ENCODE assay signal across 19 cellular contexts in the genomic region with DNA sequence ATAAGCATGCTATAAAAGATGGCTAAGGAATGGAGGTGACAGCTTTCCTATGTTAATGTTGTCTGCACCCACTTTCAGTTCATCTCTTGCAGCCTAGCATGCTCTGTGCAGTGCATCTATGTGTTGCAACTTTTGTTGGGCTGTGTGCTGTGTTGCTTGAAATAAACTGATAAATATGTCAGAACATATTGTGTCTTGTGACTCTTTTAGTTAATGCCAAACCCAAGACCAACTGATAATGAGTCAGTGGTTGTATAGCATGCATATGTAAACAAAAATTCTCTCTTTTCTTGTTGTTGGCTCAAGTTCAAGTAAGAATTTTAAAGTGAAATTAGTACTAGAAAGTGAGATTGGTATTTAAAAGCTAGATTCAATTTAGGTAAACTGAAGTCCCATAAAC. TPM values are rescaled to one million over a fixed set of nuclear protein-coding genes. Genes with fewer than 3 reads are reported as not detected.
A peak's percentile ranks its signal among the peaks of the same experiment; 100 is the strongest.
DNase-seq lines count a peak whose midpoint lies in the region; ATAC-seq and TF ChIP-seq lines count a peak whose summit lies in the region.
"Had no signal": no experiment of that assay in that cellular context is flagged by ENCODE, and none has a peak within 500 bp of the region (broad histone marks: within the 10 kb centered on the region; RNA-seq: fewer than 3 reads in every experiment).

No MANE protein-coding gene starts in this region.

- DNase-seq in IMR-90 (peak; percentile 25), choroid plexus epithelial cell (ENCODE audit: low read depth) (peak; percentile 52), fibroblast of villous mesenchyme (ENCODE audit: low read depth) (peak; percentile 45), neuronal stem cell (ENCODE audit: low spot score) (no peak), psoas muscle (no peak), left lung (no peak), endodermal cell (no peak)
- DNase-seq: 8988T; CD4-positive, alpha-beta memory T cell; DMS79 treated with DMSO at 0.1 percent for 48 hours; GF-D8; GOT3; H7; HFFc6 had no signal

- H3K4ac ChIP-seq in IMR-90 (ENCODE audit: low read depth, low read length) = no peak overlapping the region
- no peak overlapping the region for H3K4ac ChIP-seq in neuronal stem cell (ENCODE audit: low read length)

- intact Hi-C loops in IMR-90 (cut with micrococcal nuclease) (no loop called here), psoas muscle (cut with DNase I) (no loop called here), left lung (cut with DNase I) (no loop called here)

- H3K27me3 ChIP-seq in IMR-90 (ENCODE audit: control insufficient read depth, insufficient read depth, low read length) (no peaks in the 10 kb centered on the region; the same call in 1 of the 2 replicates), neuronal stem cell (ENCODE audit: control insufficient read depth in 3 of 3, insufficient read depth in 3 of 3, low read depth in 1 of 3, low read length in 3 of 3) (no peaks in the 10 kb centered on the region), psoas muscle (ENCODE audit: insufficient read depth in 3 of 3, low read length in 2 of 3) (no peaks in the 10 kb centered on the region), left lung (no peaks in the 10 kb centered on the region), endodermal cell (ENCODE audit: control insufficient read depth, insufficient read depth, low read length, poor library complexity, severe bottlenecking) (peaks cover 56% of the 10 kb centered on the region)
- H3K27me3 ChIP-seq: BLaER1 had no signal

- H2AK5ac ChIP-seq in IMR-90 (ENCODE audit: low read depth, low read length) (no peak overlapping the region), neuronal stem cell (ENCODE audit: low read depth, low read length) (no peak overlapping the region)

- H2BK15ac ChIP-seq in IMR-90 (ENCODE audit: low read depth, low read length) (no peak overlapping the region), neuronal stem cell (ENCODE audit: low read length) (no peak overlapping the region)

- H4K8ac ChIP-seq in IMR-90 (ENCODE audit: low read depth in 2 of 2, low read length in 2 of 2) (no peak overlapping the region), neuronal stem cell (ENCODE audit: low read depth, low read length) (peak overlapping the region; percentile 17)

- no peak overlapping the region for H3K27ac Mint-ChIP-seq in endodermal cell
- H3K27ac Mint-ChIP-seq: CD14-positive monocyte; CD4-positive, alpha-beta memory T cell; HFFc6 had no signal

- H2AFZ ChIP-seq in IMR-90 (replicated peaks; ENCODE audit: low read length, poor library complexity) = no peak overlapping the region
- H2AFZ ChIP-seq in neuronal stem cell (ENCODE audit: low read length) = no peak overlapping the region

- no peak for TF ChIP-seq RAD21 in IMR-90 (IDR thresholded peaks at IDR 0.05; ENCODE audit: low read length)

- no peak overlapping the region for H3K14ac ChIP-seq in IMR-90 (replicated peaks; ENCODE audit: low read depth, low read length)
- H3K14ac ChIP-seq in neuronal stem cell (ENCODE audit: low read length) = no peak overlapping the region

- dilution Hi-C loops in IMR-90 (cut with HindIII; ENCODE audit: low sequenced_read_pairs, unreplicated experiment) = no loop called here

- H2BK5ac ChIP-seq in IMR-90 (ENCODE audit: low read depth, low read length, poor library complexity, severe bottlenecking) = no peak overlapping the region
- H2BK5ac ChIP-seq in neuronal stem cell (ENCODE audit: low read length) = no peak overlapping the region

- peaks cover 3% of the 10 kb centered on the region for H3K4me1 Mint-ChIP-seq in endodermal cell
- H3K4me1 Mint-ChIP-seq: CD14-positive monocyte; CD4-positive, alpha-beta memory T cell had no signal

- H2BK120ac ChIP-seq in IMR-90 (ENCODE audit: low read depth, low read length) (no peak overlapping the region), neuronal stem cell (ENCODE audit: low read depth, low read length) (no peak overlapping the region)

- H3K27me3 Mint-ChIP-seq in endodermal cell (ENCODE audit: insufficient read depth) = peaks cover 34% of the 10 kb centered on the region

- H3K79me1 ChIP-seq in IMR-90 (ENCODE audit: low read depth in 1 of 2, low read length in 2 of 2) (no peaks in the 10 kb centered on the region), neuronal stem cell (ENCODE audit: low read depth, low read length) (no peaks in the 10 kb centered on the region)

- ATAC-seq in IMR-90 (ENCODE audit: low read depth) (peak; percentile 24), psoas muscle (no peak), left lung (no peak)
- ATAC-seq: HCT116 had no signal

- H3K56ac ChIP-seq in IMR-90 (ENCODE audit: extremely low read depth, insufficient read depth, low read length) = no peak overlapping the region

- TF ChIP-seq CTCF in IMR-90 (conservative IDR thresholded peaks at IDR 0.05; ENCODE audit: low read depth, low read length) = no peak
- no peak for TF ChIP-seq CTCF in choroid plexus epithelial cell (conservative IDR thresholded peaks at IDR 0.05; ENCODE audit: low read depth, low read length)
- TF ChIP-seq CTCF in fibroblast of villous mesenchyme (IDR thresholded peaks at IDR 0.05; ENCODE audit: insufficient read depth, low read depth, low read length) = no peak
- no peak for TF ChIP-seq CTCF in psoas muscle (IDR thresholded peaks at IDR 0.05)
- TF ChIP-seq CTCF in left lung (IDR thresholded peaks at IDR 0.05) = no peak
- no peak for TF ChIP-seq CTCF in endodermal cell (conservative IDR thresholded peaks at IDR 0.05)

- H3K9me3 Mint-ChIP-seq in endodermal cell = peaks cover 7% of the 10 kb centered on the region
- H3K9me3 Mint-ChIP-seq: HFFc6 had no signal

- H3K4me1 ChIP-seq in IMR-90 (ENCODE audit: control insufficient read depth, insufficient read depth, low read length) (no peaks in the 10 kb centered on the region), neuronal stem cell (ENCODE audit: control insufficient read depth in 2 of 2, insufficient read depth in 1 of 2, low read depth in 1 of 2, low read length in 2 of 2) (no peaks in the 10 kb centered on the region), psoas muscle (no peaks in the 10 kb centered on the region), left lung (no peaks in the 10 kb centered on the region), endodermal cell (ENCODE audit: control insufficient read depth, insufficient read depth, low read length) (no peaks in the 10 kb centered on the region)
- H3K4me1 ChIP-seq: BLaER1 had no signal

- H3K4me2 ChIP-seq in IMR-90 (ENCODE audit: low read depth, low read length) = no peak overlapping the region; the same call in 1 of the 2 replicates
- H3K4me2 ChIP-seq in neuronal stem cell (ENCODE audit: insufficient read depth, low read length, poor library complexity, severe bottlenecking) = no peak overlapping the region
- H3K4me2 ChIP-seq: BLaER1 had no signal

- no peak overlapping the region for H3K18ac ChIP-seq in IMR-90 (ENCODE audit: low read depth, low read length)
- no peak overlapping the region for H3K18ac ChIP-seq in neuronal stem cell (ENCODE audit: low read length)

- in situ Hi-C loops in IMR-90 (cut with MboI; ENCODE audit: low sequenced_read_pairs) = no loop called here

- CTCF ChIA-PET in IMR-90 (lab: Yijun Ruan, JAX) = interaction anchor here (1.0 to 1.2 kb wide), 3 partner anchors 10 to 178 kb away, joined by 3 to 5 read pairs (median 4); no protein-coding TSS in a partner anchor

- no TSS peak for BruUV-seq in IMR-90 (replicated peaks; lab: Mats Ljungman, UMichigan)

- H3K36me3 Mint-ChIP-seq in endodermal cell (ENCODE audit: low read depth) = no peaks in the 10 kb centered on the region
- H3K36me3 Mint-ChIP-seq: CD14-positive monocyte; CD4-positive, alpha-beta memory T cell had no signal

- no peak overlapping the region for H4K5ac ChIP-seq in IMR-90 (ENCODE audit: low read depth, low read length)

- H4K91ac ChIP-seq in IMR-90 (ENCODE audit: insufficient read depth, low read depth, low read length) = no peak overlapping the region
- H4K91ac ChIP-seq in neuronal stem cell (ENCODE audit: low read depth, low read length, poor library complexity) = no peak overlapping the region

- H3K9me3 ChIP-seq in IMR-90 (ENCODE audit: control insufficient read depth, insufficient read depth, low read length) (no peaks in the 10 kb centered on the region), neuronal stem cell (replicated peaks in 1 of 2; ENCODE audit: control insufficient read depth in 2 of 2, insufficient read depth in 1 of 2, low read depth in 1 of 2, low read length in 2 of 2) (no peaks in the 10 kb centered on the region), psoas muscle (no peaks in the 10 kb centered on the region), left lung (peaks cover 0 to 8% of the 10 kb centered on the region in 2 donors), endodermal cell (ENCODE audit: control insufficient read depth, low read length) (peaks cover 18% of the 10 kb centered on the region)

- H3K36me3 ChIP-seq in IMR-90 (ENCODE audit: control insufficient read depth, insufficient read depth, low read length) (no peaks in the 10 kb centered on the region), neuronal stem cell (replicated peaks in 1 of 2; ENCODE audit: control insufficient read depth in 2 of 2, insufficient read depth in 2 of 2, low read length in 2 of 2) (no peaks in the 10 kb centered on the region), psoas muscle (ENCODE audit: insufficient read depth in 1 of 2, low read depth in 1 of 2) (no peaks in the 10 kb centered on the region), left lung (no peaks in the 10 kb centered on the region), endodermal cell (ENCODE audit: control insufficient read depth, insufficient read depth, low read length) (no peaks in the 10 kb centered on the region)
- H3K36me3 ChIP-seq: BLaER1 had no signal

- H3K23ac ChIP-seq in IMR-90 (ENCODE audit: low read depth, low read length) = no peak overlapping the region
- no peak overlapping the region for H3K23ac ChIP-seq in neuronal stem cell (ENCODE audit: low read depth, low read length, poor library complexity)

- no peak overlapping the region for H2BK20ac ChIP-seq in IMR-90 (ENCODE audit: low read depth, low read length)

- H3K9ac ChIP-seq in IMR-90 (ENCODE audit: low read depth, low read length) (no peak overlapping the region), neuronal stem cell (ENCODE audit: low read depth, low read length, poor library complexity) (no peak overlapping the region), endodermal cell (ENCODE audit: extremely low read depth, low read length, poor library complexity, severe bottlenecking) (no peak overlapping the region)
- H3K9ac ChIP-seq: BLaER1 had no signal

- no peaks in the 10 kb centered on the region for H4K20me1 ChIP-seq in IMR-90 (ENCODE audit: insufficient read depth, low read length)
- H4K20me1 ChIP-seq: BLaER1 had no signal

- H2BK12ac ChIP-seq in neuronal stem cell (ENCODE audit: low read length) = no peak overlapping the region

- no peak overlapping the region for H3K4me3 ChIP-seq in IMR-90 (ENCODE audit: insufficient read depth, low read depth, low read length)
- no peak overlapping the region for H3K4me3 ChIP-seq in choroid plexus epithelial cell (ENCODE audit: low read depth, low read length)
- H3K4me3 ChIP-seq in fibroblast of villous mesenchyme (ENCODE audit: low read depth, low read length) = no peak overlapping the region
- H3K4me3 ChIP-seq in neuronal stem cell (ENCODE audit: low read length in 2 of 2) = no peak overlapping the region
- H3K4me3 ChIP-seq in psoas muscle = no peak overlapping the region
- no peak overlapping the region for H3K4me3 ChIP-seq in left lung
- no peak overlapping the region for H3K4me3 ChIP-seq in endodermal cell (ENCODE audit: low read length)
- H3K4me3 ChIP-seq: BLaER1 had no signal

- H2AK9ac ChIP-seq in IMR-90 (replicated peaks; ENCODE audit: low read depth, low read length, poor library complexity) = no peak overlapping the region

- H3K4me3 Mint-ChIP-seq in endodermal cell = no peak overlapping the region
- H3K4me3 Mint-ChIP-seq: CD14-positive monocyte; CD4-positive, alpha-beta memory T cell; HFFc6 had no signal

- no peaks in the 10 kb centered on the region; the same call in 1 of the 2 replicates for H3K9me1 ChIP-seq in IMR-90 (ENCODE audit: insufficient read depth, low read length)

- H3K27ac ChIP-seq in IMR-90 (ENCODE audit: insufficient read depth, low read length) (no peak overlapping the region), neuronal stem cell (replicated peaks; ENCODE audit: low read length) (no peak overlapping the region), psoas muscle (no peak overlapping the region), left lung (no peak overlapping the region), endodermal cell (ENCODE audit: low read depth, low read length) (no peak overlapping the region)
- H3K27ac ChIP-seq: BLaER1 had no signal

- POLR2A ChIA-PET in IMR-90 (lab: Charles Lee; ENCODE audit: unreplicated experiment) = no interaction called here

- TF ChIP-seq POLR2A in IMR-90 (IDR thresholded peaks at IDR 0.05; ENCODE audit: low read depth, low read length) = no peak

RNA-seq across cellular contexts. Expression of a gene that starts 37.0 kb away (rescaled TPM):
- total RNA-seq in IMR-90 (2012; rRNA removed) = not detected in 2 replicates
- polyA plus RNA-seq in IMR-90 (2012; rRNA removed) = not detected in 2 replicates
- under 0.01 TPM in 1 of 2 replicates, not detected in the other for polyA plus RNA-seq in IMR-90 (2012; cell fraction: cytosol; rRNA removed)
- polyA plus RNA-seq in IMR-90 (2012; cell fraction: nucleus; rRNA removed; ENCODE audit: low replicate concordance) = 0.01 TPM in 2 replicates
- total RNA-seq in fibroblast of villous mesenchyme = not detected in 2 replicates
- not detected for polyA plus RNA-seq in neuronal stem cell (2013, experiment 1 of 2)
- not detected for polyA plus RNA-seq in neuronal stem cell (2013, experiment 2 of 2)
- total RNA-seq in psoas muscle = not detected
- not detected for polyA plus RNA-seq in psoas muscle
- not detected for total RNA-seq in left lung
- total RNA-seq in endodermal cell = not detected
- not detected for polyA plus RNA-seq in endodermal cell (2013, experiment 1 of 2)
- polyA plus RNA-seq in endodermal cell (2013, experiment 2 of 2) = not detected
- total RNA-seq: A673; CD4-positive, alpha-beta memory T cell; H7; HFFc6 had no signal
- polyA plus RNA-seq: AG04450; CD14-positive monocyte; CD4-positive, alpha-beta memory T cell had no signal

Comparison
In these comparisons a context has a peak if more than half of its experiments do, and no peak if none do; other contexts are left out.
1. DNase-seq: peak in IMR-90 (single experiment), choroid plexus epithelial cell (single experiment) and fibroblast of villous mesenchyme (single experiment); none in neuronal stem cell (single experiment), psoas muscle (0 of 2), left lung (0 of 2) and endodermal cell (single experiment).